Comparison of ENCODE assay signal across 23 cellular contexts in genomic region chr4:22496165-22496813, GRCh38. TPM values are rescaled to one million over a fixed set of nuclear protein-coding genes. Genes with fewer than 3 reads are reported as not detected.
DNase-seq lines count a peak whose midpoint lies in the region; ATAC-seq, FAIRE-seq and TF ChIP-seq lines count a peak whose summit lies in the region.
"Had no signal": no experiment of that assay in that cellular context is flagged by ENCODE, and none has a peak within 500 bp of the region (broad histone marks: within the 10 kb centered on the region; RNA-seq: fewer than 3 reads in every experiment).

No MANE protein-coding gene starts in this region.

- H3K27me3 ChIP-seq in astrocyte (ENCODE audit: insufficient read depth, low read length) = no peaks in the 10 kb centered on the region

- ATAC-seq in HG02970 (IDR thresholded peaks at IDR 0.05; ENCODE audit: low FRiP score, unreplicated experiment) = no peak
- ATAC-seq: HepG2, Panc1 had no signal

- H3K4me3 ChIP-seq in AG10803 (ENCODE audit: low read length) (no peak overlapping the region), HEK293 (ENCODE audit: low read depth, low read length) (no peak overlapping the region), astrocyte (ENCODE audit: insufficient read depth, low read depth, low read length) (no peak overlapping the region), fibroblast of pulmonary artery (replicated peaks; ENCODE audit: low read depth, low read length) (no peak overlapping the region)

- H3K4me3 Mint-ChIP-seq in astrocyte (ENCODE audit: unreplicated experiment) = no peak overlapping the region
- H3K4me3 Mint-ChIP-seq: CD8-positive, alpha-beta memory T cell had no signal

- H3K27ac ChIP-seq in HEK293 (ENCODE audit: extremely low read depth, low read depth, low read length) (no peak overlapping the region), astrocyte (ENCODE audit: low read depth, low read length) (peak overlapping the region; percentile 5)
- H3K27ac ChIP-seq: C4-2B, HL-60 had no signal

- H2AFZ ChIP-seq in astrocyte (ENCODE audit: low read depth, low read length) = no peak overlapping the region

- POLR2A ChIA-PET in HEK293 (lab: Yijun Ruan, JAX) = no interaction called here

- H3K36me3 ChIP-seq in HEK293 (ENCODE audit: control insufficient read depth in 2 of 2, insufficient read depth in 1 of 2, low read length in 2 of 2) = no peaks in the 10 kb centered on the region
- no peaks in the 10 kb centered on the region for H3K36me3 ChIP-seq in astrocyte (ENCODE audit: insufficient read depth, low read length)

- H3K27me3 Mint-ChIP-seq in astrocyte (ENCODE audit: low read depth, unreplicated experiment) = no peaks in the 10 kb centered on the region
- H3K27me3 Mint-ChIP-seq: CD8-positive, alpha-beta memory T cell had no signal

- no peaks in the 10 kb centered on the region for H3K9me3 Mint-ChIP-seq in astrocyte (ENCODE audit: unreplicated experiment)

- H3K79me2 ChIP-seq in astrocyte (ENCODE audit: insufficient read depth, low read length) = peaks cover 83% of the 10 kb centered on the region

- H3K36me3 Mint-ChIP-seq in astrocyte (ENCODE audit: low read depth, unreplicated experiment) = peaks cover 2% of the 10 kb centered on the region
- H3K36me3 Mint-ChIP-seq: CD8-positive, alpha-beta memory T cell had no signal

- peak; percentile 15 for DNase-seq in AG10803 (ENCODE audit: low read depth)
- peak; percentile 63 for DNase-seq in astrocyte (ENCODE audit: low read depth)
- peak; percentile 10 for DNase-seq in fibroblast of pulmonary artery (ENCODE audit: low read depth)
- DNase-seq in activated CD4-positive, alpha-beta T cell treated with anti-CD3 and anti-CD28 coated beads for 1 hour = no peak
- DNase-seq in occipital lobe (lab: John Stamatoyannopoulos, UW) = no peak
- DNase-seq in stimulated activated CD4-positive, alpha-beta T cell treated with anti-CD3 and anti-CD28 coated beads, Interleukin-2, amount 100 ng/mL, for 48 hours = no peak
- DNase-seq: Calu3; CD8-positive, alpha-beta memory T cell; DMS153; GDM1; KBM-7; NCI-H1092 treated with DMSO at 0.1 percent for 48 hours; NCI-H2029 treated with DMSO at 0.1 percent for 48 hours; NCI-H226; NCI-H510A treated with DMSO at 0.1 percent for 48 hours; NCI-H748 treated with DMSO at 0.1 percent for 48 hours had no signal

- no peak overlapping the region for H3K9ac ChIP-seq in astrocyte (ENCODE audit: low read length)

- no peak overlapping the region for H3K27ac Mint-ChIP-seq in astrocyte (ENCODE audit: unreplicated experiment)
- H3K27ac Mint-ChIP-seq: CD8-positive, alpha-beta memory T cell had no signal

- TF ChIP-seq CTCF in AG10803 (conservative IDR thresholded peaks at IDR 0.05; ENCODE audit: low read length) (no peak), HEK293 (tag by site-specific recombination; IDR thresholded peaks at IDR 0.05) (no peak), astrocyte (IDR thresholded peaks at IDR 0.05; ENCODE audit: insufficient read depth, low read depth, low read length) (no peak), fibroblast of pulmonary artery (IDR thresholded peaks at IDR 0.05; ENCODE audit: low read length, missing control alignments) (no peak)

- CTCF ChIA-PET in HEK293 (lab: Yijun Ruan, JAX) = interaction anchor here (0.6 kb wide), 1 partner anchor 54 kb away, joined by 6 read pairs; no protein-coding TSS in a partner anchor

- H3K4me1 ChIP-seq in HEK293 (ENCODE audit: control insufficient read depth, insufficient read depth, low read length) (peaks cover 11% of the 10 kb centered on the region), astrocyte (ENCODE audit: insufficient read depth, low read length) (no peaks in the 10 kb centered on the region)

- H4K20me1 ChIP-seq in astrocyte (ENCODE audit: insufficient read depth, low read length) = peaks cover 16% of the 10 kb centered on the region

- H3K4me1 Mint-ChIP-seq in astrocyte (ENCODE audit: low read depth, unreplicated experiment) = peaks cover 6% of the 10 kb centered on the region
- H3K4me1 Mint-ChIP-seq: CD8-positive, alpha-beta memory T cell had no signal

- H3K9me3 ChIP-seq in HEK293 (ENCODE audit: control insufficient read depth, insufficient read depth, low read depth, low read length) (no peaks in the 10 kb centered on the region), astrocyte (ENCODE audit: insufficient read depth, low read depth, low read length) (no peaks in the 10 kb centered on the region)

- no peak overlapping the region for H3K4me2 ChIP-seq in astrocyte (ENCODE audit: low read length)

- FAIRE-seq in astrocyte (lab: Jason Lieb, UNC) = no peak
- FAIRE-seq: H54, HepG2 had no signal

TF ChIP-seq in HEK293, 187 proteins besides CTCF, POLR2A, EP300 and RAD21:
- TF ChIP-seq ZNF366 (tag by site-specific recombination; conservative IDR thresholded peaks at IDR 0.05) = peak; percentile 37; the same call in 1 of the 2 replicates
- TF ChIP-seq ZBTB6 (tag by site-specific recombination; IDR thresholded peaks at IDR 0.05) = 0 out of 2 replicates have a peak, but pooled peaks have one; percentile 18
- TF ChIP-seq ZNF354C (tag by site-specific recombination; IDR thresholded peaks at IDR 0.05; ENCODE audit: borderline replicate concordance, low read depth) = no peak

RNA-seq across cellular contexts. Expression of gene ADGRA3, which starts 19.6 kb away (rescaled TPM):
- total RNA-seq in astrocyte (27.3 TPM in 2 replicates), occipital lobe (56.6 TPM)

Comparison
In these comparisons a context has a peak if more than half of its experiments do, and no peak if none do; other contexts are left out.
1. DNase-seq: peak in AG10803 (single experiment), astrocyte (single experiment) and fibroblast of pulmonary artery (single experiment); none in activated CD4-positive, alpha-beta T cell treated with anti-CD3 and anti-CD28 coated beads for 1 hour (single experiment), occipital lobe (single experiment) and stimulated activated CD4-positive, alpha-beta T cell treated with anti-CD3 and anti-CD28 coated beads, Interleukin-2, amount 100 ng/mL, for 48 hours (0 of 2).